In genomic region chr1:163410073-163410522, GRCh38 we compare ENCODE assay signal across 8 cellular contexts.
DNase-seq lines count a peak whose midpoint lies in the region; ATAC-seq and TF ChIP-seq lines count a peak whose summit lies in the region.

No MANE protein-coding gene starts in this region.

- H3K27ac ChIP-seq in iPS DF 6.9 (ENCODE audit: low read length), result no peak overlapping the region
- no peak overlapping the region for H3K27ac ChIP-seq in spleen

- no peaks in the 10 kb centered on the region for H3K9me3 Mint-ChIP-seq in activated T-helper 2 cell treated with anti-CD3 and anti-CD28 coated beads, Interferon-gamma antibody, Interleukin-2, Interleukin-4, amounts not matched to agents 10 μg/mL and 5 μg/mL and 100 μg/mL, durations not matched to agents 14 hours and 24 hours and 36 hours
- no peaks in the 10 kb centered on the region for H3K9me3 Mint-ChIP-seq in stimulated activated memory B cell treated with anti-CD40 and anti-IgM and Interleukin-4, amounts not matched to agents 10 μg/mL and 1 μg/mL and 100 μg/mL, for 72 hours

- TF ChIP-seq CTCF in spleen (IDR thresholded peaks at IDR 0.05 in 8 of 11, conservative IDR thresholded peaks at IDR 0.05 in 3 of 11), result peak in 10 of 11 experiments; percentile 25 to 85 (median 69)

- H3K4me1 ChIP-seq in iPS DF 6.9 (ENCODE audit: control insufficient read depth, insufficient read depth, low read length) (peaks cover 7% of the 10 kb centered on the region; the same call in 1 of the 2 replicates), spleen (peaks cover 0 to 9% (median 4%) of the 10 kb centered on the region in 6 donors)

- intact Hi-C loops in activated T-helper 2 cell treated with anti-CD3 and anti-CD28 coated beads, Interferon-gamma antibody, Interleukin-2, Interleukin-4, amounts not matched to agents 10 μg/mL and 5 μg/mL and 100 μg/mL, durations not matched to agents 14 hours and 24 hours and 36 hours (cut with micrococcal nuclease), result loop anchor here (2.0 kb wide), 1 partner anchor 1377 kb away; no protein-coding TSS in a partner anchor
- intact Hi-C loops in spleen (cut with DNase I; ENCODE audit: low total_unique reads), result loop anchor here (5.0 to 10.0 kb wide), 2 partner anchors 1375 to 1667 kb away; no protein-coding TSS in a partner anchor

- no peak overlapping the region for H3K4me3 ChIP-seq in iPS DF 6.9 (ENCODE audit: low read length)
- H3K4me3 ChIP-seq in spleen, result no peak overlapping the region

- H3K9me3 ChIP-seq in iPS DF 6.9 (ENCODE audit: control insufficient read depth, insufficient read depth, low read length) (no peaks in the 10 kb centered on the region), spleen (no peaks in the 10 kb centered on the region)

- WGBS in iPS DF 6.9 (ENCODE audit: insufficient coverage, insufficient read length), result no CpG with 5 or more reads among the region's 9 CpGs
- 12 to 16% (median 13%) methylated on average over 9 of the region's 9 CpGs for WGBS in spleen, 5 donors

- peak; percentile 35 for ATAC-seq in HG03342 (IDR thresholded peaks at IDR 0.05; ENCODE audit: unreplicated experiment)
- no peak for ATAC-seq in GM18519 (IDR thresholded peaks at IDR 0.05; ENCODE audit: low FRiP score, unreplicated experiment)
- no peak for ATAC-seq in stimulated activated memory B cell treated with anti-CD40 and anti-IgM and Interleukin-4, amounts not matched to agents 10 μg/mL and 1 μg/mL and 100 μg/mL, for 72 hours

- H3K27me3 ChIP-seq in iPS DF 6.9 (ENCODE audit: control insufficient read depth, insufficient read depth, low read length) (no peaks in the 10 kb centered on the region), spleen (replicated peaks in 1 of 7) (peaks cover 0 to 9% (median 0%) of the 10 kb centered on the region in 7 donors)

- no peak overlapping the region for H3K27ac Mint-ChIP-seq in activated T-helper 2 cell treated with anti-CD3 and anti-CD28 coated beads, Interferon-gamma antibody, Interleukin-2, Interleukin-4, amounts not matched to agents 10 μg/mL and 5 μg/mL and 100 μg/mL, durations not matched to agents 14 hours and 24 hours and 36 hours
- H3K27ac Mint-ChIP-seq in stimulated activated memory B cell treated with anti-CD40 and anti-IgM and Interleukin-4, amounts not matched to agents 10 μg/mL and 1 μg/mL and 100 μg/mL, for 72 hours, result no peak overlapping the region

- H3K36me3 Mint-ChIP-seq in activated T-helper 2 cell treated with anti-CD3 and anti-CD28 coated beads, Interferon-gamma antibody, Interleukin-2, Interleukin-4, amounts not matched to agents 10 μg/mL and 5 μg/mL and 100 μg/mL, durations not matched to agents 14 hours and 24 hours and 36 hours (ENCODE audit: low read depth), result no peaks in the 10 kb centered on the region
- H3K36me3 Mint-ChIP-seq in stimulated activated memory B cell treated with anti-CD40 and anti-IgM and Interleukin-4, amounts not matched to agents 10 μg/mL and 1 μg/mL and 100 μg/mL, for 72 hours, result no peaks in the 10 kb centered on the region

- peaks cover 4% of the 10 kb centered on the region for H3K4me1 Mint-ChIP-seq in activated T-helper 2 cell treated with anti-CD3 and anti-CD28 coated beads, Interferon-gamma antibody, Interleukin-2, Interleukin-4, amounts not matched to agents 10 μg/mL and 5 μg/mL and 100 μg/mL, durations not matched to agents 14 hours and 24 hours and 36 hours (ENCODE audit: low read depth)
- peaks cover 11% of the 10 kb centered on the region for H3K4me1 Mint-ChIP-seq in stimulated activated memory B cell treated with anti-CD40 and anti-IgM and Interleukin-4, amounts not matched to agents 10 μg/mL and 1 μg/mL and 100 μg/mL, for 72 hours

- H3K4me3 Mint-ChIP-seq in activated T-helper 2 cell treated with anti-CD3 and anti-CD28 coated beads, Interferon-gamma antibody, Interleukin-2, Interleukin-4, amounts not matched to agents 10 μg/mL and 5 μg/mL and 100 μg/mL, durations not matched to agents 14 hours and 24 hours and 36 hours (ENCODE audit: low read depth), result no peak overlapping the region
- no peak overlapping the region for H3K4me3 Mint-ChIP-seq in stimulated activated memory B cell treated with anti-CD40 and anti-IgM and Interleukin-4, amounts not matched to agents 10 μg/mL and 1 μg/mL and 100 μg/mL, for 72 hours

- H3K36me3 ChIP-seq in iPS DF 6.9 (ENCODE audit: control insufficient read depth, insufficient read depth, low read length) (no peaks in the 10 kb centered on the region), spleen (no peaks in the 10 kb centered on the region)

- no peaks in the 10 kb centered on the region for H3K27me3 Mint-ChIP-seq in activated T-helper 2 cell treated with anti-CD3 and anti-CD28 coated beads, Interferon-gamma antibody, Interleukin-2, Interleukin-4, amounts not matched to agents 10 μg/mL and 5 μg/mL and 100 μg/mL, durations not matched to agents 14 hours and 24 hours and 36 hours (ENCODE audit: low read depth)
- H3K27me3 Mint-ChIP-seq in stimulated activated memory B cell treated with anti-CD40 and anti-IgM and Interleukin-4, amounts not matched to agents 10 μg/mL and 1 μg/mL and 100 μg/mL, for 72 hours, result no peaks in the 10 kb centered on the region

- DNase-seq in DMS53 (lab: John Stamatoyannopoulos, UW) (peak; percentile 79), NCI-H510A treated with DMSO at 0.1 percent for 48 hours (lab: John Stamatoyannopoulos, UW) (peak; percentile 85), iPS DF 6.9 (ENCODE audit: low read depth, low spot score) (peak; percentile 83), spleen (no peak)
- DNase-seq in activated T-helper 2 cell treated with anti-CD3 and anti-CD28 coated beads, Interferon-gamma antibody, Interleukin-2, Interleukin-4, amounts not matched to agents 10 μg/mL and 5 μg/mL and 100 μg/mL, durations not matched to agents 14 hours and 24 hours and 36 hours (ENCODE audit: low spot score), result peak; percentile 12

- TF ChIP-seq POLR2A in spleen (IDR thresholded peaks at IDR 0.05), result no peak
